ENCODE assay signal across 1 cellular context in the genomic region with DNA sequence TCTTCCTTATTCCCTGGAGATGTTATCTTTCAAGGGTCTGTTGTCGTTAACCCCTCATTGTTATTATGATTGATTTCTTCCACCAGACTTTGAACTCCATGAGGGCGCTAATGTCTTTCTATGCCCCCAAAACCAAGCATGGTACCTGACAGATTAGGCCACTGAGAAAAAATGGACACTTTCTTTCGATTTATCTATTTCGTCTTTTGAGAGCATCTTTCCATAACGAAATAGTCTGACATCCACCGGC.
TF ChIP-seq lines count a peak whose summit lies in the region.

No MANE protein-coding gene starts in this region.

TF ChIP-seq in IMR-90, 13 proteins besides CTCF, POLR2A, EP300 and RAD21 (continued from another document):
- TF ChIP-seq, protein P1, sequence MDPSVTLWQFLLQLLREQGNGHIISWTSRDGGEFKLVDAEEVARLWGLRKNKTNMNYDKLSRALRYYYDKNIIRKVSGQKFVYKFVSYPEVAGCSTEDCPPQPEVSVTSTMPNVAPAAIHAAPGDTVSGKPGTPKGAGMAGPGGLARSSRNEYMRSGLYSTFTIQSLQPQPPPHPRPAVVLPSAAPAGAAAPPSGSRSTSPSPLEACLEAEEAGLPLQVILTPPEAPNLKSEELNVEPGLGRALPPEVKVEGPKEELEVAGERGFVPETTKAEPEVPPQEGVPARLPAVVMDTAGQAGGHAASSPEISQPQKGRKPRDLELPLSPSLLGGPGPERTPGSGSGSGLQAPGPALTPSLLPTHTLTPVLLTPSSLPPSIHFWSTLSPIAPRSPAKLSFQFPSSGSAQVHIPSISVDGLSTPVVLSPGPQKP (IDR thresholded peaks at IDR 0.05; ENCODE audit: borderline replicate concordance, low read depth, low read length): no peak
- TF ChIP-seq RCOR1 (IDR thresholded peaks at IDR 0.05; ENCODE audit: insufficient replicate concordance, low read length) (no peak), CHD1 (IDR thresholded peaks at IDR 0.05; ENCODE audit: low read depth, low read length) (no peak), RFX5 (IDR thresholded peaks at IDR 0.05; ENCODE audit: low read depth, low read length) (no peak)
- TF ChIP-seq, protein P2, sequence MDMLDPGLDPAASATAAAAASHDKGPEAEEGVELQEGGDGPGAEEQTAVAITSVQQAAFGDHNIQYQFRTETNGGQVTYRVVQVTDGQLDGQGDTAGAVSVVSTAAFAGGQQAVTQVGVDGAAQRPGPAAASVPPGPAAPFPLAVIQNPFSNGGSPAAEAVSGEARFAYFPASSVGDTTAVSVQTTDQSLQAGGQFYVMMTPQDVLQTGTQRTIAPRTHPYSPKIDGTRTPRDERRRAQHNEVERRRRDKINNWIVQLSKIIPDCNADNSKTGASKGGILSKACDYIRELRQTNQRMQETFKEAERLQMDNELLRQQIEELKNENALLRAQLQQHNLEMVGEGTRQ (IDR thresholded peaks at IDR 0.05; ENCODE audit: low read depth, low read length): no peak
